8 cellular contexts compared by ENCODE assay signal in the genomic region with DNA sequence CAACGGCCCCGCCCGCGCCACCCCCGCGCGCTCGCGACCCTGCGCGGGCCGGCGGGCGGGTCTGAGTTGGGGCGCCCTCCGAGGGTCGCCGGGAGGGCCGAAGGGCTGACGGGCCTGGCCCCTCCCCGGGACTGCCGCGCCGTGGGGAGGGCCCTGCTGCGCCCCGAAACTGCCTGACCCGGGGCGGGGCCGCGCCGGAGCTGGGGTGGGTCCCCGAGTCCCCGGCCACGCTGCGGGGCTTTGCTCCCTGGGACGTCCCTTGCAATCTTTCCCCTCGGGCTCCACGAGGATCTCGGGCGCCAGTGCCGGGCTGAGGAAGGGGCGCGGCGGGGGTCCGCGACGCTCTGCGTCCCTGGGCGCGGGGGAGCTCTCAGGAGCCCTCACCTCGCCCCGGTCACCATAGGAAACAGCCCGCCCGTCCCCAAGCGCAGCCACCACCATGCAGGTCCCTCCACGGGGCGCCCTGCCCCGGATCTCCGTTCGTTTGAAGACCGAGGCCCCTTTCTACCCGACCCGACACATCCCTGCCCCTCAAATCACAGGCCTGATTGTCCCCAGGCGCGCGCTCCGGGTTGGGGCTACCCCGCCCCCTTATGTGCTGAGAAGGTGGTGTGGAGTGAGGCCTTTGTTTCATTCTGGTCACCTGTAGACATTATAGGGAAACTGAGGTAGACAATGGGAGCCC. TPM values are rescaled to one million over a fixed set of nuclear protein-coding genes. Genes with fewer than 3 reads are reported as not detected.
DNase-seq lines count a peak whose midpoint lies in the region; ATAC-seq and TF ChIP-seq lines count a peak whose summit lies in the region.

No MANE protein-coding gene starts in this region.

- no TSS peak for BruUV-seq in OCI-LY7 (replicated peaks; lab: Mats Ljungman, UMichigan)

- TF ChIP-seq CTCF in OCI-LY7 (conservative IDR thresholded peaks at IDR 0.05; ENCODE audit: low read length) (no peak), osteocyte (IDR thresholded peaks at IDR 0.05) (no peak)

- POLR2A ChIA-PET in OCI-LY7 (lab: Charles Lee) = interaction anchor here (1.1 kb wide), 1 partner anchor 39 kb away, joined by 3 read pairs; a partner anchor contains a TSS

- peaks cover 42% of the 10 kb centered on the region for H3K36me3 ChIP-seq in OCI-LY7 (ENCODE audit: insufficient read depth, low read length)

- H3K4me3 Mint-ChIP-seq in activated naive CD4-positive, alpha-beta T cell treated with anti-CD3 and anti-CD28 coated beads, Interleukin-2, amount 10 ng/mL, durations not matched to agents 7 days and 5 days = peak overlapping the region; percentile 77
- peak overlapping the region; percentile 78 for H3K4me3 Mint-ChIP-seq in osteocyte (ENCODE audit: unreplicated experiment)

- peak overlapping the region; percentile 80 for H3K4me2 ChIP-seq in OCI-LY7 (ENCODE audit: low read length)

- CTCF ChIA-PET in OCI-LY7 (lab: Charles Lee; ENCODE audit: unreplicated experiment) = interaction anchor here (0.6 kb wide), 1 partner anchor 369 kb away, joined by 3 read pairs; no protein-coding TSS in a partner anchor
- CTCF ChIA-PET in activated naive CD4-positive, alpha-beta T cell treated with anti-CD3 and anti-CD28 coated beads, Interleukin-2, amount 10 ng/mL, durations not matched to agents 7 days and 5 days (lab: Charles Lee) = interaction anchor here (0.7 to 1.0 kb wide), 2 partner anchors 28 to 39 kb away, joined by 3 read pairs; a partner anchor contains a TSS

- intact Hi-C loops in OCI-LY7 (cut with micrococcal nuclease; ENCODE audit: unreplicated experiment) = loop anchor here (5.0 to 10.0 kb wide), 2 partner anchors 118 to 584 kb away; a partner anchor contains a TSS

- peak overlapping the region; percentile 11; the same call in 1 of the 2 replicates for H2AFZ ChIP-seq in OCI-LY7 (ENCODE audit: low read length)

- peaks cover 51% of the 10 kb centered on the region for H3K79me2 ChIP-seq in OCI-LY7 (ENCODE audit: insufficient read depth, low read depth, low read length)

- no peaks in the 10 kb centered on the region for H3K9me3 ChIP-seq in OCI-LY7 (ENCODE audit: low read length)

- H3K9me2 ChIP-seq in OCI-LY7 (ENCODE audit: insufficient read depth, low read length) = no peaks in the 10 kb centered on the region

- peak; percentile 1 for ATAC-seq in HG03066 (IDR thresholded peaks at IDR 0.05; ENCODE audit: low read depth, unreplicated experiment)
- ATAC-seq in HG03565 (IDR thresholded peaks at IDR 0.05; ENCODE audit: unreplicated experiment) = no peak

- peaks cover 3% of the 10 kb centered on the region for H3K27me3 Mint-ChIP-seq in activated naive CD4-positive, alpha-beta T cell treated with anti-CD3 and anti-CD28 coated beads, Interleukin-2, amount 10 ng/mL, durations not matched to agents 7 days and 5 days
- no peaks in the 10 kb centered on the region for H3K27me3 Mint-ChIP-seq in osteocyte (ENCODE audit: unreplicated experiment)

- peak overlapping the region; percentile 89 for H3K27ac ChIP-seq in OCI-LY7 (ENCODE audit: low read depth, low read length, poor library complexity, severe bottlenecking)

- peak; percentile 33 for DNase-seq in DMS79 (lab: John Stamatoyannopoulos, UW)
- DNase-seq in OCI-LY7 (ENCODE audit: low spot score) = peak; percentile 84
- DNase-seq in activated naive CD4-positive, alpha-beta T cell treated with anti-CD3 and anti-CD28 coated beads, Interleukin-2, amount 10 ng/mL, durations not matched to agents 7 days and 5 days = peak; percentile 75
- DNase-seq in glomerular visceral epithelial cell (ENCODE audit: extremely low spot score) = peak; percentile 70
- no peak for DNase-seq in osteocyte (ENCODE audit: extremely low spot score, unreplicated experiment)
- no peak for DNase-seq in superior temporal gyrus (ENCODE audit: extremely low spot score)

- H3K27ac Mint-ChIP-seq in activated naive CD4-positive, alpha-beta T cell treated with anti-CD3 and anti-CD28 coated beads, Interleukin-2, amount 10 ng/mL, durations not matched to agents 7 days and 5 days = peak overlapping the region; percentile 93
- peak overlapping the region; percentile 97 for H3K27ac Mint-ChIP-seq in osteocyte (ENCODE audit: unreplicated experiment)

- peaks cover 62% of the 10 kb centered on the region for H3K4me1 ChIP-seq in OCI-LY7 (ENCODE audit: insufficient read depth, low read length, poor library complexity, severe bottlenecking)

- no peaks in the 10 kb centered on the region for H3K9me3 Mint-ChIP-seq in activated naive CD4-positive, alpha-beta T cell treated with anti-CD3 and anti-CD28 coated beads, Interleukin-2, amount 10 ng/mL, durations not matched to agents 7 days and 5 days
- H3K9me3 Mint-ChIP-seq in osteocyte (ENCODE audit: unreplicated experiment) = no peaks in the 10 kb centered on the region

- H3K4me1 Mint-ChIP-seq in activated naive CD4-positive, alpha-beta T cell treated with anti-CD3 and anti-CD28 coated beads, Interleukin-2, amount 10 ng/mL, durations not matched to agents 7 days and 5 days = peaks cover 39% of the 10 kb centered on the region
- H3K4me1 Mint-ChIP-seq in osteocyte (ENCODE audit: unreplicated experiment) = peaks cover 48% of the 10 kb centered on the region

- H4K20me1 ChIP-seq in OCI-LY7 (ENCODE audit: insufficient read depth, low read length) = peaks cover 34% of the 10 kb centered on the region

- H3K4me3 ChIP-seq in OCI-LY7 (ENCODE audit: low read depth, low read length, poor library complexity, severe bottlenecking) = peak overlapping the region; percentile 90

- peaks cover 41% of the 10 kb centered on the region for H3K36me3 Mint-ChIP-seq in activated naive CD4-positive, alpha-beta T cell treated with anti-CD3 and anti-CD28 coated beads, Interleukin-2, amount 10 ng/mL, durations not matched to agents 7 days and 5 days
- H3K36me3 Mint-ChIP-seq in osteocyte (ENCODE audit: unreplicated experiment) = peaks cover 39% of the 10 kb centered on the region

RNA-seq across cellular contexts. Expression of a gene that starts 0.5 kb away (rescaled TPM):
- total RNA-seq in OCI-LY7 (2014; rRNA removed; shearing (Covaris generic)) = 2,245 and 2,707 TPM in 2 replicates
- total RNA-seq in OCI-LY7 (2022) = 2,459 and 2,894 TPM in 2 replicates
- 4,236 and 4,267 TPM in 2 replicates for total RNA-seq in osteocyte

RNA-seq across cellular contexts. Expression of a gene that starts 15.1 kb away (rescaled TPM):
- 1.3 and 1.6 TPM in 2 replicates for total RNA-seq in OCI-LY7 (2014; rRNA removed; shearing (Covaris generic))
- total RNA-seq in OCI-LY7 (2022) (4.3 and 6.7 TPM in 2 replicates), osteocyte (3.0 and 3.7 TPM in 2 replicates)

RNA-seq across cellular contexts. Expression of a gene that starts 39.0 kb away (rescaled TPM):
- total RNA-seq in OCI-LY7 (2014; rRNA removed; shearing (Covaris generic)) = 51.1 and 65.2 TPM in 2 replicates
- total RNA-seq in OCI-LY7 (2022) = 64.4 and 74.2 TPM in 2 replicates
- total RNA-seq in osteocyte = 63.0 and 64.6 TPM in 2 replicates

Comparison
In these comparisons a context has a peak if more than half of its experiments do, and no peak if none do; other contexts are left out.
1. DNase-seq: peak in DMS79 (single experiment), OCI-LY7 (single experiment), activated naive CD4-positive, alpha-beta T cell treated with anti-CD3 and anti-CD28 coated beads, Interleukin-2, amount 10 ng/mL, durations not matched to agents 7 days and 5 days (single experiment) and glomerular visceral epithelial cell (single experiment); none in osteocyte (single experiment) and superior temporal gyrus (single experiment).